In the genomic region with DNA sequence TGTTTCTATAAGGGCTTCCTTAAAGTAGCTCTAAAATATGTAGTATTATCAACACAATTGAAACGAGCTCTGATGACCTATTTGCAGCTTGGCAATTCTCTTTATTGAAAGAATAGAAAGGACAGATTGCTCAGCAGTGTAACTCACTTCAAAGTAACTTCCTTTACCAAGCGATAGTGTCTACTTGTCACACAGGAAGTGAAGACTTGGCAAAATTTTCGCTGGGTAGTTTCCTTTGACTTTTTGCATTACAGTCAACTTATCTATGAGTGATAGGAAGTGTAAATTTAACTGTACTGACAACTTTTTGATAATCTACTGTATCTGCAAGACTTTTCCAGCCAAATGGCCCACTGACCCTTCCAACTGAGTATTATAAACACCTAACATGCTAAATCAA, we compare ENCODE assay signal across 10 cellular contexts. TPM values are rescaled to one million over a fixed set of nuclear protein-coding genes. Genes with fewer than 3 reads are reported as not detected.
A peak's percentile ranks its signal among the peaks of the same experiment; 100 is the strongest.
DNase-seq lines count a peak whose midpoint lies in the region; ATAC-seq and TF ChIP-seq lines count a peak whose summit lies in the region.
"Had no signal": no experiment of that assay in that cellular context is flagged by ENCODE, and none has a peak within 500 bp of the region (broad histone marks: within the 10 kb centered on the region; RNA-seq: fewer than 3 reads in every experiment).

No MANE protein-coding gene starts in this region.

- WGBS in esophagus squamous epithelium, 2 donors: 44 to 45% methylated on average over 3 of the region's 3 CpGs

- TF ChIP-seq CTCF in esophagus squamous epithelium (IDR thresholded peaks at IDR 0.05) (no peak), ascending aorta (IDR thresholded peaks at IDR 0.05) (no peak), gastrocnemius medialis (IDR thresholded peaks at IDR 0.05 in 4 of 5, conservative IDR thresholded peaks at IDR 0.05 in 1 of 5) (no peak)

- ATAC-seq in GM18502 (IDR thresholded peaks at IDR 0.05; ENCODE audit: poor library complexity, unreplicated experiment) (peak; percentile 57), GM21381 (IDR thresholded peaks at IDR 0.05; ENCODE audit: unreplicated experiment) (peak; percentile 73), HG03439 (IDR thresholded peaks at IDR 0.05; ENCODE audit: unreplicated experiment) (peak; percentile 74), gastrocnemius medialis (no peak)

- H3K36me3 ChIP-seq in esophagus squamous epithelium: peaks cover 0 to 3% (median 0%) of the 10 kb centered on the region in 3 donors
- no peaks in the 10 kb centered on the region for H3K36me3 ChIP-seq in ascending aorta
- H3K36me3 ChIP-seq in gastrocnemius medialis: no peaks in the 10 kb centered on the region

- H3K4me3 ChIP-seq in esophagus squamous epithelium: no peak overlapping the region
- no peak overlapping the region for H3K4me3 ChIP-seq in ascending aorta
- H3K4me3 ChIP-seq in gastrocnemius medialis: no peak overlapping the region

- H3K27me3 ChIP-seq in esophagus squamous epithelium: no peaks in the 10 kb centered on the region
- no peaks in the 10 kb centered on the region for H3K27me3 ChIP-seq in ascending aorta
- no peaks in the 10 kb centered on the region for H3K27me3 ChIP-seq in gastrocnemius medialis

- peak overlapping the region; percentile 12 to 69 (median 65) for H3K27ac ChIP-seq in esophagus squamous epithelium
- H3K27ac ChIP-seq in ascending aorta: no peak overlapping the region
- no peak overlapping the region for H3K27ac ChIP-seq in gastrocnemius medialis

- H3K4me1 ChIP-seq in esophagus squamous epithelium (peaks cover 5 to 73% (median 44%) of the 10 kb centered on the region in 3 donors), ascending aorta (peaks cover 0 to 10% of the 10 kb centered on the region in 2 donors), gastrocnemius medialis (peaks cover 0 to 5% of the 10 kb centered on the region in 2 donors)

- H3K9me3 ChIP-seq in esophagus squamous epithelium (no peaks in the 10 kb centered on the region), ascending aorta (no peaks in the 10 kb centered on the region), gastrocnemius medialis (no peaks in the 10 kb centered on the region)

- TF ChIP-seq POLR2A in esophagus squamous epithelium (IDR thresholded peaks at IDR 0.05) (no peak), gastrocnemius medialis (IDR thresholded peaks at IDR 0.05) (no peak)

- in situ Hi-C loops in gastrocnemius medialis (cut with MboI; ENCODE audit: low sequenced_read_pairs in 4 of 4): no loop called here

- intact Hi-C loops in esophagus squamous epithelium (cut with DNase I): no loop called here
- intact Hi-C loops in ascending aorta (cut with DNase I): no loop called here
- intact Hi-C loops in gastrocnemius medialis (cut with DNase I; ENCODE audit: low total_unique reads): no loop called here

- DNase-seq in esophagus squamous epithelium (lab: John Stamatoyannopoulos, UW): no peak
- DNase-seq in iPS-NIHi11 (ENCODE audit: low spot score): no peak
- DNase-seq in ascending aorta (ENCODE audit: low spot score in 2 of 2): no peak
- no peak for DNase-seq in gastrocnemius medialis
- no peak for DNase-seq in NCI-H2081 (lab: John Stamatoyannopoulos, UW)
- DNase-seq: activated CD8-positive, alpha-beta memory T cell treated with anti-CD3 and anti-CD28 coated beads, Interleukin-2, amount 50 U/mL, for 4 hours; NCI-H1105 treated with DMSO at 0.1 percent for 48 hours had no signal

RNA-seq across cellular contexts. Expression of gene SLC9A9, which starts 22.8 kb away (rescaled TPM):
- total RNA-seq in esophagus squamous epithelium (10 to 100 TPM; 11.2 to 22.3 (median 18.9) TPM), ascending aorta (63.4 TPM), gastrocnemius medialis (1 to 10 TPM; 1.7 to 8.2 (median 3.6) TPM)

Comparison
In these comparisons a context has a peak if more than half of its experiments do, and no peak if none do; other contexts are left out.
1. ATAC-seq: peak in GM18502 (single experiment), GM21381 (single experiment) and HG03439 (single experiment); none in gastrocnemius medialis (0 of 2).
2. H3K27ac ChIP-seq: peak in esophagus squamous epithelium (4 of 4); none in ascending aorta (0 of 2) and gastrocnemius medialis (0 of 4).